ENCODE assay signal across 23 cellular contexts in the genomic region with DNA sequence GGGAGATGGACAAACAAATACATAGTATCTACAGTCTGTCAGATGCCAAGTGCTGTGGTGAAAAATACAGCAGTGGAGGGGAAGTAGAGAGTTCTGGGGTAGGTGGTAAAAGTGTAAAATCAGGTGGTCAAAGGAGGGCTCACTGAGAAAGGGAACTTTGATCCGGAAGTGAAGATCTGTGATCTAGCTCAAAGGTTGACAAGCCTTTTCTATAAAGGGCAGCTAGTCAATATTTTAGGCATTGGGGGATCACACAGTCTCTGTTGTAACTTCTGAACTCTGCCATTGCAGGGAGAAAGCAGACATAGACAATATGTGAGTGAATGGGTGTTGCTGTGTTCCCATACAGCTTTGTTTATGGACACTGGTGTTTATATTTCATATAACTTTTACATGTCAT. TPM values are rescaled to one million over a fixed set of nuclear protein-coding genes. Genes with fewer than 3 reads are reported as not detected.
DNase-seq lines count a peak whose midpoint lies in the region; ATAC-seq and TF ChIP-seq lines count a peak whose summit lies in the region.
"Had no signal": no experiment of that assay in that cellular context is flagged by ENCODE, and none has a peak within 500 bp of the region (broad histone marks: within the 10 kb centered on the region; RNA-seq: fewer than 3 reads in every experiment).

No MANE protein-coding gene starts in this region.

- no peak overlapping the region for H3K23ac ChIP-seq in trophoblast cell (ENCODE audit: low read length)

- peaks cover 69% of the 10 kb centered on the region for H3K4me1 Mint-ChIP-seq in activated naive CD8-positive, alpha-beta T cell (ENCODE audit: low read depth)
- peaks cover 25% of the 10 kb centered on the region for H3K4me1 Mint-ChIP-seq in activated naive CD8-positive, alpha-beta T cell treated with anti-CD3 and anti-CD28 coated beads, Interleukin-2, amount 50 U/mL, for 24 hours

- H3K4me2 ChIP-seq in trophoblast cell (ENCODE audit: low read length): no peak overlapping the region
- H3K4me2 ChIP-seq: BLaER1 treated with 17β-estradiol and CSF1 and Interleukin-3, amounts not matched to agents 10 nM and 100 nM; PC-9; SK-N-SH had no signal

- H2AK5ac ChIP-seq in trophoblast cell (ENCODE audit: low read length): peak overlapping the region; percentile 14

- no peaks in the 10 kb centered on the region for H3K27me3 Mint-ChIP-seq in activated naive CD8-positive, alpha-beta T cell
- no peaks in the 10 kb centered on the region for H3K27me3 Mint-ChIP-seq in activated naive CD8-positive, alpha-beta T cell treated with anti-CD3 and anti-CD28 coated beads, Interleukin-2, amount 50 U/mL, for 24 hours
- H3K27me3 Mint-ChIP-seq: CD4-positive, alpha-beta memory T cell had no signal

- no peak overlapping the region for H2BK12ac ChIP-seq in trophoblast cell (ENCODE audit: low read length)

- no peak overlapping the region for H4K8ac ChIP-seq in trophoblast cell (ENCODE audit: low read depth, low read length)

- no peak overlapping the region for H3K4me3 ChIP-seq in lower lobe of right lung
- H3K4me3 ChIP-seq in trophoblast cell (ENCODE audit: low read depth, low read length): no peak overlapping the region
- H3K4me3 ChIP-seq: BLaER1 treated with 17β-estradiol and CSF1 and Interleukin-3, amounts not matched to agents 10 nM and 100 nM; K562; MG63; PC-9 had no signal

- H3K4ac ChIP-seq in trophoblast cell (ENCODE audit: low read depth, low read length): no peak overlapping the region

- H4K91ac ChIP-seq in trophoblast cell (ENCODE audit: low read depth, low read length): peak overlapping the region; percentile 64

- intact Hi-C loops in lower lobe of right lung (cut with DNase I): no loop called here

- no peak overlapping the region for H3K9ac ChIP-seq in trophoblast cell (ENCODE audit: low read length)
- H3K9ac ChIP-seq: BLaER1 treated with 17β-estradiol and CSF1 and Interleukin-3, amounts not matched to agents 10 nM and 100 nM; SK-N-SH had no signal

- H3K9me3 Mint-ChIP-seq in activated naive CD8-positive, alpha-beta T cell (ENCODE audit: low read depth): no peaks in the 10 kb centered on the region
- no peaks in the 10 kb centered on the region for H3K9me3 Mint-ChIP-seq in activated naive CD8-positive, alpha-beta T cell treated with anti-CD3 and anti-CD28 coated beads, Interleukin-2, amount 50 U/mL, for 24 hours
- H3K9me3 Mint-ChIP-seq: CD4-positive, alpha-beta memory T cell had no signal

- no peak overlapping the region for H4K12ac ChIP-seq in trophoblast cell (ENCODE audit: low read depth, low read length)

- H3K36me3 Mint-ChIP-seq in activated naive CD8-positive, alpha-beta T cell: peaks cover 2% of the 10 kb centered on the region
- H3K36me3 Mint-ChIP-seq in activated naive CD8-positive, alpha-beta T cell treated with anti-CD3 and anti-CD28 coated beads, Interleukin-2, amount 50 U/mL, for 24 hours (ENCODE audit: low read depth): no peaks in the 10 kb centered on the region
- H3K36me3 Mint-ChIP-seq: CD4-positive, alpha-beta memory T cell had no signal

- ATAC-seq in activated naive CD8-positive, alpha-beta T cell treated with anti-CD3 and anti-CD28 coated beads, Interleukin-2, amount 50 U/mL, for 24 hours: no peak
- ATAC-seq in lower lobe of right lung (no peak), GM21447 (IDR thresholded peaks at IDR 0.05; ENCODE audit: unreplicated experiment) (no peak), HG03280 (IDR thresholded peaks at IDR 0.05; ENCODE audit: unreplicated experiment) (no peak)
- ATAC-seq: K562 had no signal

- DNase-seq in activated naive CD8-positive, alpha-beta T cell treated with anti-CD3 and anti-CD28 coated beads, Interleukin-2, amount 50 U/mL, for 24 hours: no peak
- DNase-seq in lower lobe of right lung (no peak), trophoblast cell (no peak), SKM-1 treated with dmso at 0.1 percent for 144 hours (lab: John Stamatoyannopoulos, UW; ENCODE audit: unreplicated experiment) (no peak), amygdala (lab: John Stamatoyannopoulos, UW) (no peak)
- DNase-seq: CD4-positive, alpha-beta memory T cell; MG63; NCI-H1092; NCI-H1436 treated with DMSO at 0.1 percent for 48 hours; NCI-H2029; NCI-H226; NCI-H510A treated with DMSO at 0.1 percent for 48 hours; NCI-H748 treated with DMSO at 0.1 percent for 48 hours; PC-9; RPMI8226; SHP77 treated with DMSO at 0.1 percent for 48 hours; SK-N-SH had no signal

- H3K36me3 ChIP-seq in lower lobe of right lung (no peaks in the 10 kb centered on the region), trophoblast cell (ENCODE audit: control insufficient read depth in 1 of 2, insufficient read depth in 2 of 2, low read length in 2 of 2) (peaks cover 2 to 4% of the 10 kb centered on the region in 2 experiments)
- H3K36me3 ChIP-seq: BLaER1 treated with 17β-estradiol and CSF1 and Interleukin-3, amounts not matched to agents 10 nM and 100 nM; MG63 had no signal

- no peak overlapping the region for H3K4me3 Mint-ChIP-seq in activated naive CD8-positive, alpha-beta T cell
- no peak overlapping the region for H3K4me3 Mint-ChIP-seq in activated naive CD8-positive, alpha-beta T cell treated with anti-CD3 and anti-CD28 coated beads, Interleukin-2, amount 50 U/mL, for 24 hours

- H3K79me2 ChIP-seq in trophoblast cell (ENCODE audit: control insufficient read depth, insufficient read depth, low read length, poor library complexity): peaks cover 4% of the 10 kb centered on the region

- no peaks in the 10 kb centered on the region for H3K27me3 ChIP-seq in lower lobe of right lung (ENCODE audit: low read depth)
- no peaks in the 10 kb centered on the region for H3K27me3 ChIP-seq in trophoblast cell (ENCODE audit: insufficient read depth, low read length)
- H3K27me3 ChIP-seq: BLaER1 treated with 17β-estradiol and CSF1 and Interleukin-3, amounts not matched to agents 10 nM and 100 nM; MG63 had no signal

- H3K18ac ChIP-seq in trophoblast cell (ENCODE audit: low read length): no peak overlapping the region

- no peaks in the 10 kb centered on the region for H3K9me3 ChIP-seq in lower lobe of right lung
- no peaks in the 10 kb centered on the region for H3K9me3 ChIP-seq in trophoblast cell (ENCODE audit: insufficient read depth, low read depth, low read length)
- H3K9me3 ChIP-seq: BLaER1 treated with 17β-estradiol and CSF1 and Interleukin-3, amounts not matched to agents 10 nM and 100 nM; MG63; SK-N-SH had no signal

- WGBS in trophoblast cell (ENCODE audit: extremely low coverage, insufficient coverage, insufficient read length): no CpG with 5 or more reads among the region's 1 CpG

- no peak overlapping the region for H2BK120ac ChIP-seq in trophoblast cell (ENCODE audit: insufficient read depth, low read length, poor library complexity)

- H3K4me1 ChIP-seq in lower lobe of right lung: peaks cover 21% of the 10 kb centered on the region
- H3K4me1 ChIP-seq in trophoblast cell (ENCODE audit: control insufficient read depth in 1 of 2, insufficient read depth in 2 of 2, low read length in 2 of 2): peaks cover 14 to 23% of the 10 kb centered on the region in 2 experiments

- peaks cover 9% of the 10 kb centered on the region for H3K79me1 ChIP-seq in trophoblast cell (ENCODE audit: low read length)

- H3K14ac ChIP-seq in trophoblast cell (ENCODE audit: low read length): no peak overlapping the region

- no peak overlapping the region for H2BK5ac ChIP-seq in trophoblast cell (ENCODE audit: low read depth, low read length, poor library complexity)

- no peak for TF ChIP-seq CTCF in lower lobe of right lung (IDR thresholded peaks at IDR 0.05)

- peak overlapping the region; percentile 32 for H3K27ac ChIP-seq in lower lobe of right lung
- H3K27ac ChIP-seq in trophoblast cell (ENCODE audit: low read depth, low read length): no peak overlapping the region
- H3K27ac ChIP-seq: 22Rv1; BLaER1 treated with 17β-estradiol and CSF1 and Interleukin-3, amounts not matched to agents 10 nM and 100 nM had no signal

- no peak overlapping the region for H2AFZ ChIP-seq in trophoblast cell (ENCODE audit: insufficient read depth, low read length, poor library complexity)
- H2AFZ ChIP-seq: PC-9 had no signal

- peak overlapping the region; percentile 61 for H3K27ac Mint-ChIP-seq in activated naive CD8-positive, alpha-beta T cell
- H3K27ac Mint-ChIP-seq in activated naive CD8-positive, alpha-beta T cell treated with anti-CD3 and anti-CD28 coated beads, Interleukin-2, amount 50 U/mL, for 24 hours: no peak overlapping the region

RNA-seq across cellular contexts. Expression of a gene that starts 38.6 kb away (rescaled TPM):
- total RNA-seq in lower lobe of right lung: 28.9 TPM
- polyA plus RNA-seq in trophoblast cell (2013): 23.8 and 24.4 TPM in 2 replicates
